Comparison of ENCODE assay signal across 9 cellular contexts in the genomic region with DNA sequence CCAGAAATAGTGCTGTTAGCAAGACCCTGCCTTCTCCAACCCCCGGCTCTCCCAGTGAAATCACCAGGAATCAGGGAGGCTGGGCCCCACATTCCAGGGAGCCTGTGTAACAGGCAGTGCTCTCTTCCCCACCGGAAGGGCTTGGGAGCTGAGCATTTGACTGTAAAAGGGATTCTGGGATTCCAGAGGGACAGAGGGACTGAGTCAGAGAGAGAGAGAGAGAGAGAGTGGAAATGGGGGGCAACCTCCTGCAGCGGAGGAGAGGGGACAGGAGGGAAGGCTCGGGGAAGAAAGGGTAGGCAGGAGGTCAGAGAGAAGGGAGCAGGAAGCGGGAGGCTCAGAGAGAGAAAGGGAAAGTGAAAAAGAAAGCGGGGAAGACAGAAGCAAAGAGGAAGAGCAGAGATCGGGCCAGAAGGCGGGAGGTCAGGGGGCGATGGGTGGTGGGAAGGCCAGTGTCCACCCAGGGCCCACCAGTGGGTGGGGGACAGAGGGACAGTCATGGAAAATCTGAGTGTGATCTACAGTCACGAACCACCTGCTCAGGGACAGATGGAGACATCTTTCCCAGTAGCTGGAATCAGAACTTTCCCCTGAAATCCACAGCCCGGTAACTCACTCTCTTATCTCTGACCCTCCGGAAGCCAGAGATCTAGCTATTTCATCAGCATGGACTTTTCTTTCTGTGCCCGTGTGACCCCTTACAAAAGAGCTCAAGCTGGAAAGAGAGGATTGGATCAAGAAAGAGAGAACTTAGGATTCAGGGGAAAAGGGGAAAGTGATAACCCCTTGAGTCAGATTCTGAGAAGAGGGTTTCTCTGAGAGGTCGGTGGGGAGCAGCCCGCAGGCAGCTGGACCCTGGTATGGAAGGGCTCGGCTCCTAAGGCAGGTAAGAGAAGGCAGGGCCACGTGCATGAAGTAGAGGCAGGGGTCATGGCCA. TPM values are rescaled to one million over a fixed set of nuclear protein-coding genes. Genes with fewer than 3 reads are reported as not detected.
DNase-seq lines count a peak whose midpoint lies in the region; ATAC-seq and TF ChIP-seq lines count a peak whose summit lies in the region.
"Had no signal": no experiment of that assay in that cellular context is flagged by ENCODE, and none has a peak within 500 bp of the region (broad histone marks: within the 10 kb centered on the region; RNA-seq: fewer than 3 reads in every experiment).

No MANE protein-coding gene starts in this region.

- H3K4me3 Mint-ChIP-seq in T-helper 2 cell treated with Interferon-gamma antibody and Interleukin-4, amounts not matched to agents 5 μg/mL and 100 μg/mL, for 36 hours: peak overlapping the region; percentile 78
- H3K4me3 Mint-ChIP-seq: CD4-positive, CD25-positive, alpha-beta regulatory T cell had no signal

- H3K9me3 Mint-ChIP-seq in T-helper 2 cell treated with Interferon-gamma antibody and Interleukin-4, amounts not matched to agents 5 μg/mL and 100 μg/mL, for 36 hours: no peaks in the 10 kb centered on the region

- no peak for DNase-seq in T-helper 2 cell treated with Interferon-gamma antibody and Interleukin-4, amounts not matched to agents 5 μg/mL and 100 μg/mL, for 36 hours (ENCODE audit: low spot score)
- DNase-seq in T-helper 2 cell: no peak
- DNase-seq in SW480 (ENCODE audit: low spot score): peak; percentile 97
- peak; percentile 99 for DNase-seq in fibroblast of pulmonary artery (ENCODE audit: low read depth)
- peak; percentile 67 for DNase-seq in omental fat pad (ENCODE audit: low spot score)
- DNase-seq in Kasumi-1 (lab: John Stamatoyannopoulos, UW): no peak
- DNase-seq: CD4-positive, CD25-positive, alpha-beta regulatory T cell had no signal

- peak overlapping the region; percentile 60 for H3K27ac Mint-ChIP-seq in T-helper 2 cell treated with Interferon-gamma antibody and Interleukin-4, amounts not matched to agents 5 μg/mL and 100 μg/mL, for 36 hours

- peak overlapping the region; percentile 36 for H3K4me3 ChIP-seq in fibroblast of pulmonary artery (replicated peaks; ENCODE audit: low read depth, low read length)

- no peaks in the 10 kb centered on the region for H3K36me3 Mint-ChIP-seq in T-helper 2 cell treated with Interferon-gamma antibody and Interleukin-4, amounts not matched to agents 5 μg/mL and 100 μg/mL, for 36 hours (ENCODE audit: low read depth)
- H3K36me3 Mint-ChIP-seq: CD4-positive, CD25-positive, alpha-beta regulatory T cell had no signal

- TF ChIP-seq CTCF in fibroblast of pulmonary artery (IDR thresholded peaks at IDR 0.05; ENCODE audit: low read length, missing control alignments) (no peak), omental fat pad (IDR thresholded peaks at IDR 0.05) (no peak)

- ATAC-seq in omental fat pad (ENCODE audit: low FRiP score) (peak; percentile 81), GM21723 (IDR thresholded peaks at IDR 0.05; ENCODE audit: unreplicated experiment) (no peak), HG02798 (IDR thresholded peaks at IDR 0.05; ENCODE audit: poor library complexity, unreplicated experiment) (no peak)

- H3K4me1 Mint-ChIP-seq in T-helper 2 cell treated with Interferon-gamma antibody and Interleukin-4, amounts not matched to agents 5 μg/mL and 100 μg/mL, for 36 hours (ENCODE audit: low read depth): peaks cover 40% of the 10 kb centered on the region

- H3K27me3 Mint-ChIP-seq in T-helper 2 cell treated with Interferon-gamma antibody and Interleukin-4, amounts not matched to agents 5 μg/mL and 100 μg/mL, for 36 hours (ENCODE audit: low read depth): peaks cover 29% of the 10 kb centered on the region

RNA-seq across cellular contexts. Expression of a gene that starts 4.6 kb away (rescaled TPM):
- 100 to 1,000 TPM in 2 of 4 donors, 10 to 100 TPM in 2; 36.4 to 861 (median 118) TPM for total RNA-seq in omental fat pad

RNA-seq across cellular contexts. Expression of a gene that starts 32.0 kb away (rescaled TPM):
- 10 to 100 TPM; 30.7 to 52.3 (median 36.4) TPM for total RNA-seq in omental fat pad

RNA-seq across cellular contexts. Expression of a gene that starts 37.0 kb away (rescaled TPM):
- total RNA-seq in omental fat pad: 10 to 100 TPM; 14.1 to 41.1 (median 20.9) TPM

RNA-seq across cellular contexts. Expression of a gene that starts 43.1 kb away (rescaled TPM):
- total RNA-seq in omental fat pad: under 1 TPM in 1 of 4 donors, not detected in 3; 0.60 TPM
- total RNA-seq: CD4-positive, CD25-positive, alpha-beta regulatory T cell had no signal

RNA-seq across cellular contexts. Expression of a gene that starts 57.8 kb away (rescaled TPM):
- under 1 TPM in 1 of 4 donors, not detected in 3; 0.09 TPM for total RNA-seq in omental fat pad
- total RNA-seq: CD4-positive, CD25-positive, alpha-beta regulatory T cell had no signal

Comparison
In these comparisons a context has a peak if more than half of its experiments do, and no peak if none do; other contexts are left out.
1. DNase-seq: peak in SW480 (single experiment), fibroblast of pulmonary artery (single experiment) and omental fat pad (single experiment); none in T-helper 2 cell treated with Interferon-gamma antibody and Interleukin-4, amounts not matched to agents 5 μg/mL and 100 μg/mL, for 36 hours (single experiment), T-helper 2 cell (0 of 5) and Kasumi-1 (0 of 2).